1 cellular context compared by ENCODE assay signal in the genomic region with DNA sequence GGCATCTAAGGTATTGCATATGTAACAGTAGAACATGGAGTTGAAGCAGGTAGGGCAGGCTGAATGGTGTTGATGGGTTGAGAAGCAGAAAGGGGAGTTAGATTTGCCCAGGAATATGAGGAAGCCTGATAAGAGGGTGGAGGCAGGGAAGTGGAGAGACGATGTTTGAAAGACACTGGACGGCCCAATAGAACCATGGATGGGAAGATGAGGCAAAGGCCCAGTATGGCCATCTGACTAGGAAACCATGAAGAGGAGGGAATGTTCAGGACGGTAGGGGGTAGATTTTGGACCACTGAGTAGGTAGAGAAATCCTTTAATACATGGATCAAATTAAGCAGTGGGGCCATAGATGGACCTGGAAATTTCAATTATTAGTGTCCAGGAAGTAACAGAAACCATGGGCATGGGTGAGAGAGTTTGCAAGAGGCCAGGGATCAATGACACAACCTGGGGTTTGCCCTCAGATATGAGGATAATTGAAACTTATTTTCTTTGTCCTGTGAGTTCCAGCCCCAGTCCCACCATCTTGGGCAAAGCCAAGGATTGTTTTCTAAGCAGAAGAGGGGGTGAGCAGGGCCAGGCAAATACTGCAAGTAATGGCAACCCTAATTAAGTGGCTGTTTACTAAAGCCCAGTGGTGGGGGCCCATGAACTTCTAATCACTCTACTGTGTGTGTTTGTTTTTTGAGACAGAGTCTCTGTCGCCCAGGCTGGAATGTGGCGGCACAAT.
TF ChIP-seq lines count a peak whose summit lies in the region.

No MANE protein-coding gene starts in this region.

TF ChIP-seq in GM23338, 12 proteins besides CTCF, POLR2A, EP300 and RAD21 (continued from another document):
- TF ChIP-seq, protein P1, sequence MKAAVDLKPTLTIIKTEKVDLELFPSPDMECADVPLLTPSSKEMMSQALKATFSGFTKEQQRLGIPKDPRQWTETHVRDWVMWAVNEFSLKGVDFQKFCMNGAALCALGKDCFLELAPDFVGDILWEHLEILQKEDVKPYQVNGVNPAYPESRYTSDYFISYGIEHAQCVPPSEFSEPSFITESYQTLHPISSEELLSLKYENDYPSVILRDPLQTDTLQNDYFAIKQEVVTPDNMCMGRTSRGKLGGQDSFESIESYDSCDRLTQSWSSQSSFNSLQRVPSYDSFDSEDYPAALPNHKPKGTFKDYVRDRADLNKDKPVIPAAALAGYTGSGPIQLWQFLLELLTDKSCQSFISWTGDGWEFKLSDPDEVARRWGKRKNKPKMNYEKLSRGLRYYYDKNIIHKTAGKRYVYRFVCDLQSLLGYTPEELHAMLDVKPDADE (IDR thresholded peaks at IDR 0.05) = no peak
